In genomic region chr7:158033196-158033595, GRCh38 we compare ENCODE assay signal across 15 cellular contexts.
DNase-seq lines count a peak whose midpoint lies in the region; ATAC-seq and TF ChIP-seq lines count a peak whose summit lies in the region.
"Had no signal": no experiment of that assay in that cellular context is flagged by ENCODE, and none has a peak within 500 bp of the region (broad histone marks: within the 10 kb centered on the region; RNA-seq: fewer than 3 reads in every experiment).

No MANE protein-coding gene starts in this region.

- no peak overlapping the region for H3K4me3 Mint-ChIP-seq in activated T-helper 1 cell treated with anti-CD3 and anti-CD28 coated beads, Interleukin-12 subunit alpha, Interleukin-12 subunit beta, Interleukin-2, Interleukin-4 antibody, amounts not matched to agents 30 ng/mL and 10 ng/mL and 1 ng/mL, durations not matched to agents 14 hours and 24 hours and 36 hours
- H3K4me3 Mint-ChIP-seq: B cell; CD4-positive, alpha-beta T cell had no signal

- H3K36me3 ChIP-seq in upper lobe of right lung: no peaks in the 10 kb centered on the region

- H3K4me3 ChIP-seq in upper lobe of right lung: no peak overlapping the region
- H3K4me3 ChIP-seq: GM12878 had no signal

- H3K27me3 Mint-ChIP-seq in activated T-helper 1 cell treated with anti-CD3 and anti-CD28 coated beads, Interleukin-12 subunit alpha, Interleukin-12 subunit beta, Interleukin-2, Interleukin-4 antibody, amounts not matched to agents 30 ng/mL and 10 ng/mL and 1 ng/mL, durations not matched to agents 14 hours and 24 hours and 36 hours (ENCODE audit: insufficient read depth): no peaks in the 10 kb centered on the region
- H3K27me3 Mint-ChIP-seq: B cell had no signal

- ATAC-seq in upper lobe of right lung: no peak
- ATAC-seq in HG02840 (IDR thresholded peaks at IDR 0.05; ENCODE audit: low FRiP score, unreplicated experiment): no peak
- ATAC-seq: GM12878, HCT116 had no signal

- H3K9me3 ChIP-seq in upper lobe of right lung: no peaks in the 10 kb centered on the region

- DNase-seq in activated T-helper 1 cell treated with anti-CD3 and anti-CD28 coated beads, Interleukin-12 subunit alpha, Interleukin-12 subunit beta, Interleukin-2, Interleukin-4 antibody, amounts not matched to agents 30 ng/mL and 10 ng/mL and 1 ng/mL, durations not matched to agents 14 hours and 24 hours and 36 hours (ENCODE audit: low spot score): no peak
- DNase-seq in mesenteric fat pad (ENCODE audit: low spot score) (peak; percentile 30), posterior vena cava (ENCODE audit: low spot score) (peak; percentile 56), upper lobe of right lung (peak; percentile 37), hippocampal formation (lab: John Stamatoyannopoulos, UW) (no peak), LoVo (ENCODE audit: low spot score) (no peak)
- DNase-seq: C1 segment of cervical spinal cord, Calu3, DMS 273 treated with DMSO at 0.1 percent for 48 hours, DMS79 had no signal

- H3K27me3 ChIP-seq in upper lobe of right lung: no peaks in the 10 kb centered on the region

- H3K27ac Mint-ChIP-seq in activated T-helper 1 cell treated with anti-CD3 and anti-CD28 coated beads, Interleukin-12 subunit alpha, Interleukin-12 subunit beta, Interleukin-2, Interleukin-4 antibody, amounts not matched to agents 30 ng/mL and 10 ng/mL and 1 ng/mL, durations not matched to agents 14 hours and 24 hours and 36 hours: peak overlapping the region; percentile 23
- H3K27ac Mint-ChIP-seq: B cell; CD4-positive, alpha-beta T cell had no signal

- H3K27ac ChIP-seq in upper lobe of right lung: no peak overlapping the region

- H3K36me3 Mint-ChIP-seq in activated T-helper 1 cell treated with anti-CD3 and anti-CD28 coated beads, Interleukin-12 subunit alpha, Interleukin-12 subunit beta, Interleukin-2, Interleukin-4 antibody, amounts not matched to agents 30 ng/mL and 10 ng/mL and 1 ng/mL, durations not matched to agents 14 hours and 24 hours and 36 hours (ENCODE audit: low read depth): no peaks in the 10 kb centered on the region

- H3K4me1 Mint-ChIP-seq in activated T-helper 1 cell treated with anti-CD3 and anti-CD28 coated beads, Interleukin-12 subunit alpha, Interleukin-12 subunit beta, Interleukin-2, Interleukin-4 antibody, amounts not matched to agents 30 ng/mL and 10 ng/mL and 1 ng/mL, durations not matched to agents 14 hours and 24 hours and 36 hours (ENCODE audit: low read depth): no peaks in the 10 kb centered on the region
- H3K4me1 Mint-ChIP-seq: B cell had no signal

- no peaks in the 10 kb centered on the region for H3K4me1 ChIP-seq in upper lobe of right lung

- peaks cover 9% of the 10 kb centered on the region for H3K9me3 Mint-ChIP-seq in activated T-helper 1 cell treated with anti-CD3 and anti-CD28 coated beads, Interleukin-12 subunit alpha, Interleukin-12 subunit beta, Interleukin-2, Interleukin-4 antibody, amounts not matched to agents 30 ng/mL and 10 ng/mL and 1 ng/mL, durations not matched to agents 14 hours and 24 hours and 36 hours

- intact Hi-C loops in activated T-helper 1 cell treated with anti-CD3 and anti-CD28 coated beads, Interleukin-12 subunit alpha, Interleukin-12 subunit beta, Interleukin-2, Interleukin-4 antibody, amounts not matched to agents 30 ng/mL and 10 ng/mL and 1 ng/mL, durations not matched to agents 14 hours and 24 hours and 36 hours (cut with micrococcal nuclease): no loop called here
- intact Hi-C loops in posterior vena cava (cut with DNase I) (no loop called here), upper lobe of right lung (cut with DNase I) (no loop called here)

- no peak for TF ChIP-seq CTCF in upper lobe of right lung (IDR thresholded peaks at IDR 0.05)

Comparison
In these comparisons a context has a peak if more than half of its experiments do, and no peak if none do; other contexts are left out.
1. DNase-seq: peak in mesenteric fat pad (single experiment), posterior vena cava (single experiment) and upper lobe of right lung (single experiment); none in activated T-helper 1 cell treated with anti-CD3 and anti-CD28 coated beads, Interleukin-12 subunit alpha, Interleukin-12 subunit beta, Interleukin-2, Interleukin-4 antibody, amounts not matched to agents 30 ng/mL and 10 ng/mL and 1 ng/mL, durations not matched to agents 14 hours and 24 hours and 36 hours (single experiment), hippocampal formation (0 of 2) and LoVo (single experiment).